12 cellular contexts compared by ENCODE assay signal in the genomic region with DNA sequence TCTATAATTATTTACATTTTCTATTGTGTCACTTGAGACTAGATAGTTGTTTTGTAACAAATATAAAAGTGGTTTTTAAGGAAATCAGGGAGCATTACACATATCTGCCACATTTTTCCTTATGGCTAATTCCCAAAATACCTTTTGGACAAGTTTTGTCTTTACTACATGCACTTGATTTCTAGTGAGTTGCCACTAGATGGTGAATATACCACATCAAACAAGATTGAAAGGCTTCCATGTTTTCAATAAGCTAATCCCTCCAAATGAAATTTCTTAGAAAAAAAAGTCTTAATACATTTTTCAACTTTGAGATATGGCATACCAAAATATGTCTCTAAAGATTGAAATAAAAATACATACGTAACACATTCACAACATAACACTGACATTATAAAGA. TPM values are rescaled to one million over a fixed set of nuclear protein-coding genes. Genes with fewer than 3 reads are reported as not detected.
DNase-seq lines count a peak whose midpoint lies in the region; TF ChIP-seq lines count a peak whose summit lies in the region.
"Had no signal": no experiment of that assay in that cellular context is flagged by ENCODE, and none has a peak within 500 bp of the region (broad histone marks: within the 10 kb centered on the region; RNA-seq: fewer than 3 reads in every experiment).

No MANE protein-coding gene starts in this region.

- no TSS peak for BruUV-seq in mammary epithelial cell (replicated peaks; lab: Mats Ljungman, UMichigan)

- TF ChIP-seq RAD21 in Ishikawa (IDR thresholded peaks at IDR 0.05; ENCODE audit: low read depth) (peak; percentile 20; the same call in 1 of the 2 replicates), liver (IDR thresholded peaks at IDR 0.05) (peak; percentile 76 to 83)

- H3K27me3 ChIP-seq in mammary epithelial cell (ENCODE audit: insufficient read depth, low read length) (no peaks in the 10 kb centered on the region), liver (ENCODE audit: control insufficient read depth in 4 of 4, insufficient read depth in 4 of 4, low read length in 3 of 4) (no peaks in the 10 kb centered on the region), esophagus squamous epithelium (no peaks in the 10 kb centered on the region), neural progenitor cell (no peaks in the 10 kb centered on the region)

- in situ Hi-C loops in mammary epithelial cell (cut with MboI; ENCODE audit: low sequenced_read_pairs in 2 of 2) = no loop called here

- no peak for TF ChIP-seq EP300 in Ishikawa (IDR thresholded peaks at IDR 0.05; ENCODE audit: borderline replicate concordance)

- H3K27ac Mint-ChIP-seq in CD14-positive monocyte (no peak overlapping the region), neural progenitor cell (no peak overlapping the region)
- H3K27ac Mint-ChIP-seq: stimulated activated naive CD8-positive, alpha-beta T cell treated with anti-CD3 and anti-CD28 coated beads, Interleukin-15, Interleukin-2, amounts not matched to agents 100 ng/mL and 50 ng/mL, for 24 hours had no signal

- H3F3A ChIP-seq in neural progenitor cell (ENCODE audit: low read depth) = no peaks in the 10 kb centered on the region

- WGBS in mammary epithelial cell (ENCODE audit: low coverage, missing lambda C conversion rate) = 100% methylated on average over 1 of the region's 1 CpG
- WGBS in liver = 95% methylated on average over 1 of the region's 1 CpG
- 89 to 98% methylated on average over 1 of the region's 1 CpG for WGBS in esophagus squamous epithelium, 2 donors

- H3K27ac ChIP-seq in mammary epithelial cell (ENCODE audit: insufficient read depth, low read depth, low read length) (no peak overlapping the region), liver (ENCODE audit: low read depth in 1 of 2, low read length in 2 of 2) (no peak overlapping the region), esophagus squamous epithelium (no peak overlapping the region), neural progenitor cell (no peak overlapping the region)

- no peak overlapping the region for H3K9ac ChIP-seq in mammary epithelial cell (ENCODE audit: insufficient read depth, low read length)
- no peak overlapping the region for H3K9ac ChIP-seq in liver (ENCODE audit: low read depth in 1 of 2, low read length in 2 of 2)
- no peak overlapping the region for H3K9ac ChIP-seq in neural progenitor cell

- DNase-seq in CD14-positive monocyte (ENCODE audit: low spot score) (no peak), mammary epithelial cell (no peak), esophagus squamous epithelium (lab: John Stamatoyannopoulos, UW) (no peak), NCI-H524 (lab: John Stamatoyannopoulos, UW) (no peak), neural progenitor cell (ENCODE audit: low spot score) (no peak)
- no peak for DNase-seq in stimulated activated CD4-positive, alpha-beta T cell treated with anti-CD3 and anti-CD28 coated beads, Interleukin-2, amount 100 ng/mL, for 48 hours
- DNase-seq: activated CD4-positive, alpha-beta T cell treated with anti-CD3 and anti-CD28 coated beads for 48 hours; NCI-H446 treated with DMSO at 0.1 percent for 48 hours had no signal

- H3K36me3 ChIP-seq in mammary epithelial cell (ENCODE audit: insufficient read depth, low read length) = no peaks in the 10 kb centered on the region
- no peaks in the 10 kb centered on the region for H3K36me3 ChIP-seq in liver (ENCODE audit: control insufficient read depth in 4 of 4, insufficient read depth in 3 of 4, low read depth in 1 of 4, low read length in 3 of 4)
- H3K36me3 ChIP-seq in esophagus squamous epithelium = no peaks in the 10 kb centered on the region
- H3K36me3 ChIP-seq in neural progenitor cell = no peaks in the 10 kb centered on the region

- no peak for TF ChIP-seq POLR2A in esophagus squamous epithelium (IDR thresholded peaks at IDR 0.05)

- dilution Hi-C loops in mammary epithelial cell (cut with HindIII; ENCODE audit: low sequenced_read_pairs) = no loop called here

- H3K4me3 ChIP-seq in mammary epithelial cell (replicated peaks in 1 of 3; ENCODE audit: insufficient read depth in 1 of 3, low read depth in 2 of 3, low read length in 3 of 3) (no peak overlapping the region), liver (ENCODE audit: low read depth in 1 of 3, low read length in 3 of 3) (no peak overlapping the region), esophagus squamous epithelium (no peak overlapping the region), neural progenitor cell (no peak overlapping the region)

- H3K4me3 Mint-ChIP-seq in CD14-positive monocyte (no peak overlapping the region), neural progenitor cell (no peak overlapping the region)
- H3K4me3 Mint-ChIP-seq: central memory CD8-positive, alpha-beta T cell; stimulated activated naive CD8-positive, alpha-beta T cell treated with anti-CD3 and anti-CD28 coated beads, Interleukin-15, Interleukin-2, amounts not matched to agents 100 ng/mL and 50 ng/mL, for 24 hours had no signal

- H3K9me3 Mint-ChIP-seq in CD14-positive monocyte (no peaks in the 10 kb centered on the region), neural progenitor cell (no peaks in the 10 kb centered on the region)
- H3K9me3 Mint-ChIP-seq: central memory CD8-positive, alpha-beta T cell; stimulated activated naive CD8-positive, alpha-beta T cell treated with anti-CD3 and anti-CD28 coated beads, Interleukin-15, Interleukin-2, amounts not matched to agents 100 ng/mL and 50 ng/mL, for 24 hours had no signal

- H3K9me3 ChIP-seq in mammary epithelial cell (replicated peaks; ENCODE audit: insufficient read depth, low read length) (no peaks in the 10 kb centered on the region), liver (ENCODE audit: control insufficient read depth in 4 of 4, low read length in 3 of 4) (no peaks in the 10 kb centered on the region), esophagus squamous epithelium (no peaks in the 10 kb centered on the region), neural progenitor cell (ENCODE audit: low read depth) (no peaks in the 10 kb centered on the region)

- H4K20me1 ChIP-seq in mammary epithelial cell (ENCODE audit: insufficient read depth, low read length) (no peaks in the 10 kb centered on the region), neural progenitor cell (ENCODE audit: low read depth) (no peaks in the 10 kb centered on the region)

- H2AFZ ChIP-seq in mammary epithelial cell (ENCODE audit: low read depth, low read length) (no peak overlapping the region), neural progenitor cell (replicated peaks) (no peak overlapping the region)

- peaks cover 0 to 3% (median 0%) of the 10 kb centered on the region in 3 donors for H3K27me3 Mint-ChIP-seq in CD14-positive monocyte (ENCODE audit: low read depth in 3 of 3)
- peaks cover 2% of the 10 kb centered on the region for H3K27me3 Mint-ChIP-seq in neural progenitor cell (ENCODE audit: insufficient read depth, low read depth)

- H3K4me2 ChIP-seq in mammary epithelial cell (ENCODE audit: insufficient read depth, low read depth, low read length) (no peak overlapping the region), neural progenitor cell (no peak overlapping the region)

- peak; percentile 18 for TF ChIP-seq CTCF in CD14-positive monocyte (IDR thresholded peaks at IDR 0.05)
- TF ChIP-seq CTCF in mammary epithelial cell (conservative IDR thresholded peaks at IDR 0.05 in 1 of 2, IDR thresholded peaks at IDR 0.05 in 1 of 2; ENCODE audit: extremely low read depth in 1 of 2, insufficient read depth in 1 of 2, low read depth in 1 of 2, low read length in 2 of 2) = peak; percentile 30 to 37
- peak; percentile 49 for TF ChIP-seq CTCF in liver (IDR thresholded peaks at IDR 0.05; ENCODE audit: low read depth, low read length, missing input control)
- TF ChIP-seq CTCF in esophagus squamous epithelium (IDR thresholded peaks at IDR 0.05) = peak in 3 of 6 experiments; percentile 19 to 44 (median 22)
- no peak for TF ChIP-seq CTCF in neural progenitor cell (IDR thresholded peaks at IDR 0.05)

- intact Hi-C loops in CD14-positive monocyte (cut with micrococcal nuclease) (no loop called here), mammary epithelial cell (cut with micrococcal nuclease) (loop anchor here (1.0 kb wide), 2 partner anchors 44 to 183 kb away; no protein-coding TSS in a partner anchor), esophagus squamous epithelium (cut with DNase I) (no loop called here)

- CTCF ChIA-PET in mammary epithelial cell (lab: Charles Lee; ENCODE audit: low non-redundant PET) = interaction anchor here (0.7 to 1.1 kb wide), 2 partner anchors 153 to 351 kb away, joined by 3 to 6 read pairs; no protein-coding TSS in a partner anchor

- H3K4me1 Mint-ChIP-seq in CD14-positive monocyte (no peaks in the 10 kb centered on the region), neural progenitor cell (no peaks in the 10 kb centered on the region)
- H3K4me1 Mint-ChIP-seq: central memory CD8-positive, alpha-beta T cell had no signal

- H3K4me1 ChIP-seq in mammary epithelial cell (ENCODE audit: insufficient read depth, low read length) (no peaks in the 10 kb centered on the region), liver (ENCODE audit: control insufficient read depth in 4 of 4, insufficient read depth in 4 of 4, low read length in 3 of 4) (peaks cover 3 to 8% (median 6%) of the 10 kb centered on the region in 4 donors), esophagus squamous epithelium (peaks cover 0 to 8% (median 3%) of the 10 kb centered on the region in 3 donors), neural progenitor cell (no peaks in the 10 kb centered on the region)

- no peaks in the 10 kb centered on the region for H3K36me3 Mint-ChIP-seq in CD14-positive monocyte
- no peaks in the 10 kb centered on the region for H3K36me3 Mint-ChIP-seq in neural progenitor cell

- H3K79me2 ChIP-seq in mammary epithelial cell (ENCODE audit: insufficient read depth, low read length) = no peaks in the 10 kb centered on the region
- no peaks in the 10 kb centered on the region for H3K79me2 ChIP-seq in neural progenitor cell (ENCODE audit: low read depth)

TF ChIP-seq in Ishikawa, 13 proteins besides CTCF, POLR2A, EP300 and RAD21 (continues in another document):
- TF ChIP-seq YY1 (IDR thresholded peaks at IDR 0.05; ENCODE audit: low read depth) (no peak), EGR1 (IDR thresholded peaks at IDR 0.05) (no peak)

RNA-seq across cellular contexts. Expression of a gene that starts 9.1 kb away (rescaled TPM):
- polyA plus RNA-seq in CD14-positive monocyte (1 to 10 TPM; 7.3 to 8.2 TPM), mammary epithelial cell (7.7 TPM), liver (10 to 100 TPM; 29.3 to 65.2 TPM)
- total RNA-seq in mammary epithelial cell (10 to 100 TPM; 17.0 to 20.5 TPM), liver (10 to 100 TPM; 20.2 to 36.3 TPM), esophagus squamous epithelium (10 to 100 TPM; 20.9 to 31.5 (median 29.9) TPM), neural progenitor cell (ENCODE audit: low replicate concordance) (33.0 and 38.8 TPM in 2 replicates)
- 4.7 TPM for polyA minus RNA-seq in mammary epithelial cell

RNA-seq across cellular contexts. Expression of a gene that starts 14.6 kb away (rescaled TPM):
- 10 to 100 TPM; 13.3 to 17.8 TPM for polyA plus RNA-seq in CD14-positive monocyte
- 10 to 100 TPM; 13.0 to 23.8 TPM for total RNA-seq in mammary epithelial cell
- 10.4 TPM for polyA plus RNA-seq in mammary epithelial cell
- polyA minus RNA-seq in mammary epithelial cell = 9.4 TPM
- 10 to 100 TPM in 1 of 2 donors, 1 to 10 TPM in 1; 9.1 to 11.9 TPM for total RNA-seq in liver
- 10 to 100 TPM; 12.9 to 13.2 TPM for polyA plus RNA-seq in liver
- 10 to 100 TPM; 37.0 to 73.0 (median 48.4) TPM for total RNA-seq in esophagus squamous epithelium
- total RNA-seq in neural progenitor cell (ENCODE audit: low replicate concordance) = 0.50 and 1.6 TPM in 2 replicates
